In the genomic region with DNA sequence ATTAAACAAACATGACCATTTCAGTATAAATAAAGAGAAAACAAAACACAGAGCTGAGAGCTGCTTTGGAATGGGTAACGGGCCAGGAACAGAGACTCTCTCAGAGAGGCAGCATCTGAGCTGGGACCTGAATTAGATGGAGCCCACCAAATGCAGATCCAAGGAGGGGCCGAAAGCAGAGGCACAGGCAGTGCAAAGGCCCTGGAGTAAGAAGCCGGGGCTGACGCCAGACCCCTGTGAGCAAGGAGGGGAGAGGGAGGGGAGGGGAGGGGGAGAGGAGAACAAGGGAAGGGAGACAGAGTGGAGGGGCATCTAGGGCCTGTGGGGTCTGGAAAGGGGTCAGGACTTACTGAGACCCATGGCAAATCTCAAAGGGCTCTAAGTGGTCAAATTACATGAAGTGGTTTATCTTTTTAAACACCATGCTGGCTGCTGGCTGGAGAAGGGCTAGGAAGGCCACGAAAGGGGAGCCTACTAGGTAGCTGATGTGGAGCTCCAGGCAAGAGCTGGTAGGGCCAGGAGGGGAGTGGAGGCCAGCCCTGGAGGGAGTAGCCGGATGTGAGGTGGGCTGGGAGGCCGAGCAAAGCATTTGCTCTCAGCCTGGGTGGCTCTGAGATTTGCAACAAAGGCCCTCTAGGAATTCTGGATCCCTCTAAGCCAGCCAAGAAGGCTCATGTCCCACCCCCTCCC, we compare ENCODE assay signal across 2 cellular contexts.
TF ChIP-seq lines count a peak whose summit lies in the region.

No MANE protein-coding gene starts in this region.

TF ChIP-seq in liver, 16 proteins besides CTCF, POLR2A, EP300 and RAD21:
- TF ChIP-seq, protein P1, sequence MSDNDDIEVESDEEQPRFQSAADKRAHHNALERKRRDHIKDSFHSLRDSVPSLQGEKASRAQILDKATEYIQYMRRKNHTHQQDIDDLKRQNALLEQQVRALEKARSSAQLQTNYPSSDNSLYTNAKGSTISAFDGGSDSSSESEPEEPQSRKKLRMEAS (IDR thresholded peaks at IDR 0.05) = no peak
- no peak for TF ChIP-seq JUND (IDR thresholded peaks at IDR 0.05)
- TF ChIP-seq EGR1 (IDR thresholded peaks at IDR 0.05; ENCODE audit: low read depth in 2 of 2) = no peak
- TF ChIP-seq NR2F2 (IDR thresholded peaks at IDR 0.05) = no peak
- no peak for TF ChIP-seq SP1 (IDR thresholded peaks at IDR 0.05)
- no peak for TF ChIP-seq TAF1 (conservative IDR thresholded peaks at IDR 0.05)
- TF ChIP-seq, protein P2, sequence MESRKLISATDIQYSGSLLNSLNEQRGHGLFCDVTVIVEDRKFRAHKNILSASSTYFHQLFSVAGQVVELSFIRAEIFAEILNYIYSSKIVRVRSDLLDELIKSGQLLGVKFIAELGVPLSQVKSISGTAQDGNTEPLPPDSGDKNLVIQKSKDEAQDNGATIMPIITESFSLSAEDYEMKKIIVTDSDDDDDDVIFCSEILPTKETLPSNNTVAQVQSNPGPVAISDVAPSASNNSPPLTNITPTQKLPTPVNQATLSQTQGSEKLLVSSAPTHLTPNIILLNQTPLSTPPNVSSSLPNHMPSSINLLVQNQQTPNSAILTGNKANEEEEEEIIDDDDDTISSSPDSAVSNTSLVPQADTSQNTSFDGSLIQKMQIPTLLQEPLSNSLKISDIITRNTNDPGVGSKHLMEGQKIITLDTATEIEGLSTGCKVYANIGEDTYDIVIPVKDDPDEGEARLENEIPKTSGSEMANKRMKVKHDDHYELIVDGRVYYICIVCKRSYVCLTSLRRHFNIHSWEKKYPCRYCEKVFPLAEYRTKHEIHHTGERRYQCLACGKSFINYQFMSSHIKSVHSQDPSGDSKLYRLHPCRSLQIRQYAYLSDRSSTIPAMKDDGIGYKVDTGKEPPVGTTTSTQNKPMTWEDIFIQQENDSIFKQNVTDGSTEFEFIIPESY (IDR thresholded peaks at IDR 0.05) = no peak
- no peak for TF ChIP-seq HNF4A (conservative IDR thresholded peaks at IDR 0.05)
- TF ChIP-seq HNF4G (IDR thresholded peaks at IDR 0.05) = no peak
- TF ChIP-seq, protein P3, sequence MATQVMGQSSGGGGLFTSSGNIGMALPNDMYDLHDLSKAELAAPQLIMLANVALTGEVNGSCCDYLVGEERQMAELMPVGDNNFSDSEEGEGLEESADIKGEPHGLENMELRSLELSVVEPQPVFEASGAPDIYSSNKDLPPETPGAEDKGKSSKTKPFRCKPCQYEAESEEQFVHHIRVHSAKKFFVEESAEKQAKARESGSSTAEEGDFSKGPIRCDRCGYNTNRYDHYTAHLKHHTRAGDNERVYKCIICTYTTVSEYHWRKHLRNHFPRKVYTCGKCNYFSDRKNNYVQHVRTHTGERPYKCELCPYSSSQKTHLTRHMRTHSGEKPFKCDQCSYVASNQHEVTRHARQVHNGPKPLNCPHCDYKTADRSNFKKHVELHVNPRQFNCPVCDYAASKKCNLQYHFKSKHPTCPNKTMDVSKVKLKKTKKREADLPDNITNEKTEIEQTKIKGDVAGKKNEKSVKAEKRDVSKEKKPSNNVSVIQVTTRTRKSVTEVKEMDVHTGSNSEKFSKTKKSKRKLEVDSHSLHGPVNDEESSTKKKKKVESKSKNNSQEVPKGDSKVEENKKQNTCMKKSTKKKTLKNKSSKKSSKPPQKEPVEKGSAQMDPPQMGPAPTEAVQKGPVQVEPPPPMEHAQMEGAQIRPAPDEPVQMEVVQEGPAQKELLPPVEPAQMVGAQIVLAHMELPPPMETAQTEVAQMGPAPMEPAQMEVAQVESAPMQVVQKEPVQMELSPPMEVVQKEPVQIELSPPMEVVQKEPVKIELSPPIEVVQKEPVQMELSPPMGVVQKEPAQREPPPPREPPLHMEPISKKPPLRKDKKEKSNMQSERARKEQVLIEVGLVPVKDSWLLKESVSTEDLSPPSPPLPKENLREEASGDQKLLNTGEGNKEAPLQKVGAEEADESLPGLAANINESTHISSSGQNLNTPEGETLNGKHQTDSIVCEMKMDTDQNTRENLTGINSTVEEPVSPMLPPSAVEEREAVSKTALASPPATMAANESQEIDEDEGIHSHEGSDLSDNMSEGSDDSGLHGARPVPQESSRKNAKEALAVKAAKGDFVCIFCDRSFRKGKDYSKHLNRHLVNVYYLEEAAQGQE (IDR thresholded peaks at IDR 0.05) = no peak
- no peak for TF ChIP-seq FOXA1 (IDR thresholded peaks at IDR 0.05)
- TF ChIP-seq GABPA (IDR thresholded peaks at IDR 0.05 in 1 of 2, conservative IDR thresholded peaks at IDR 0.05 in 1 of 2) = no peak
- TF ChIP-seq, protein P4, sequence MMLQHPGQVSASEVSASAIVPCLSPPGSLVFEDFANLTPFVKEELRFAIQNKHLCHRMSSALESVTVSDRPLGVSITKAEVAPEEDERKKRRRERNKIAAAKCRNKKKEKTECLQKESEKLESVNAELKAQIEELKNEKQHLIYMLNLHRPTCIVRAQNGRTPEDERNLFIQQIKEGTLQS (IDR thresholded peaks at IDR 0.05) = no peak
- TF ChIP-seq FOXA2 (IDR thresholded peaks at IDR 0.05) = no peak
- no peak for TF ChIP-seq RXRA (IDR thresholded peaks at IDR 0.05)
- TF ChIP-seq YY1 (IDR thresholded peaks at IDR 0.05) = no peak

TF ChIP-seq in HepG2, 621 proteins besides CTCF, POLR2A, EP300 and RAD21:
- TF ChIP-seq ZFP41 (CRISPR knock-in tag; IDR thresholded peaks at IDR 0.05; ENCODE audit: borderline replicate concordance) = no peak
- TF ChIP-seq, protein P5, sequence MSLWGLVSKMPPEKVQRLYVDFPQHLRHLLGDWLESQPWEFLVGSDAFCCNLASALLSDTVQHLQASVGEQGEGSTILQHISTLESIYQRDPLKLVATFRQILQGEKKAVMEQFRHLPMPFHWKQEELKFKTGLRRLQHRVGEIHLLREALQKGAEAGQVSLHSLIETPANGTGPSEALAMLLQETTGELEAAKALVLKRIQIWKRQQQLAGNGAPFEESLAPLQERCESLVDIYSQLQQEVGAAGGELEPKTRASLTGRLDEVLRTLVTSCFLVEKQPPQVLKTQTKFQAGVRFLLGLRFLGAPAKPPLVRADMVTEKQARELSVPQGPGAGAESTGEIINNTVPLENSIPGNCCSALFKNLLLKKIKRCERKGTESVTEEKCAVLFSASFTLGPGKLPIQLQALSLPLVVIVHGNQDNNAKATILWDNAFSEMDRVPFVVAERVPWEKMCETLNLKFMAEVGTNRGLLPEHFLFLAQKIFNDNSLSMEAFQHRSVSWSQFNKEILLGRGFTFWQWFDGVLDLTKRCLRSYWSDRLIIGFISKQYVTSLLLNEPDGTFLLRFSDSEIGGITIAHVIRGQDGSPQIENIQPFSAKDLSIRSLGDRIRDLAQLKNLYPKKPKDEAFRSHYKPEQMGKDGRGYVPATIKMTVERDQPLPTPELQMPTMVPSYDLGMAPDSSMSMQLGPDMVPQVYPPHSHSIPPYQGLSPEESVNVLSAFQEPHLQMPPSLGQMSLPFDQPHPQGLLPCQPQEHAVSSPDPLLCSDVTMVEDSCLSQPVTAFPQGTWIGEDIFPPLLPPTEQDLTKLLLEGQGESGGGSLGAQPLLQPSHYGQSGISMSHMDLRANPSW (CRISPR knock-in tag; IDR thresholded peaks at IDR 0.05; ENCODE audit: borderline replicate concordance) = no peak
- TF ChIP-seq, protein P6, sequence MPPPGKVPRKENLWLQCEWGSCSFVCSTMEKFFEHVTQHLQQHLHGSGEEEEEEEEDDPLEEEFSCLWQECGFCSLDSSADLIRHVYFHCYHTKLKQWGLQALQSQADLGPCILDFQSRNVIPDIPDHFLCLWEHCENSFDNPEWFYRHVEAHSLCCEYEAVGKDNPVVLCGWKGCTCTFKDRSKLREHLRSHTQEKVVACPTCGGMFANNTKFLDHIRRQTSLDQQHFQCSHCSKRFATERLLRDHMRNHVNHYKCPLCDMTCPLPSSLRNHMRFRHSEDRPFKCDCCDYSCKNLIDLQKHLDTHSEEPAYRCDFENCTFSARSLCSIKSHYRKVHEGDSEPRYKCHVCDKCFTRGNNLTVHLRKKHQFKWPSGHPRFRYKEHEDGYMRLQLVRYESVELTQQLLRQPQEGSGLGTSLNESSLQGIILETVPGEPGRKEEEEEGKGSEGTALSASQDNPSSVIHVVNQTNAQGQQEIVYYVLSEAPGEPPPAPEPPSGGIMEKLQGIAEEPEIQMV (CRISPR knock-in tag; IDR thresholded peaks at IDR 0.05; ENCODE audit: low read depth) = no peak
- TF ChIP-seq SUZ12 (IDR thresholded peaks at IDR 0.05; ENCODE audit: low read depth, low read length) = no peak
